In genomic region chr5:53580547-53580946, GRCh38 we compare ENCODE assay signal across 29 cellular contexts.
"Had no signal": no experiment of that assay in that cellular context is flagged by ENCODE, and none has a peak within 500 bp of the region (broad histone marks: within the 10 kb centered on the region; RNA-seq: fewer than 3 reads in every experiment).

No MANE protein-coding gene starts in this region.

- H3K4me3 ChIP-seq: neural progenitor cell, ovary, psoas muscle, right lobe of liver, sigmoid colon, suprapubic skin, testis, tibial artery, transverse colon, upper lobe of right lung, uterus had no signal

- H3K4me1 ChIP-seq: parathyroid adenoma, suprapubic skin, testis, upper lobe of right lung, uterus had no signal

- H3K27ac ChIP-seq: neural progenitor cell, ovary, parathyroid adenoma, psoas muscle, right lobe of liver, sigmoid colon, suprapubic skin, testis, tibial artery, transverse colon, upper lobe of right lung, uterus had no signal

- FAIRE-seq: small intestine had no signal

- H3K4me1 Mint-ChIP-seq: neural progenitor cell had no signal

- H3K36me3 ChIP-seq: neural progenitor cell, ovary, right lobe of liver, sigmoid colon, suprapubic skin, tibial artery, transverse colon, upper lobe of right lung, uterus had no signal

- H3K9me3 ChIP-seq: ovary, psoas muscle, right lobe of liver, sigmoid colon, suprapubic skin, testis, tibial artery, transverse colon, upper lobe of right lung, uterus had no signal

- H3K27ac Mint-ChIP-seq: natural killer cell; nephron; neural progenitor cell; progenitor cell of endocrine pancreas; stimulated activated memory B cell treated with anti-CD40 and anti-IgM and Interleukin-4, amounts not matched to agents 10 μg/mL and 1 μg/mL and 100 μg/mL, for 72 hours; stimulated activated naive CD8-positive, alpha-beta T cell treated with anti-CD3 and anti-CD28 coated beads, Interleukin-15, amount 100 ng/mL, for 72 hours; type B pancreatic cell had no signal

- ATAC-seq: natural killer cell; psoas muscle; right cardiac atrium; right lobe of liver; stimulated activated memory B cell treated with anti-CD40 and anti-IgM and Interleukin-4, amounts not matched to agents 10 μg/mL and 1 μg/mL and 100 μg/mL, for 72 hours; stimulated activated naive CD8-positive, alpha-beta T cell treated with anti-CD3 and anti-CD28 coated beads, Interleukin-15, amount 100 ng/mL, for 72 hours; stimulated activated naive CD8-positive, alpha-beta T cell treated with anti-CD3 and anti-CD28 coated beads, Interleukin-15, Interleukin-2, amounts not matched to agents 100 U/mL and 50 U/mL, for 24 hours; upper lobe of right lung had no signal

- DNase-seq: natural killer cell; occipital lobe; ovary; posterior cingulate gyrus; psoas muscle; right cardiac atrium; right lobe of liver; sigmoid colon; small intestine; stimulated activated CD4-positive, alpha-beta T cell treated with anti-CD3 and anti-CD28 coated beads, Interleukin-15, amount 100 ng/mL, for 24 hours; stimulated activated CD4-positive, alpha-beta T cell treated with anti-CD3 and anti-CD28 coated beads, Interleukin-2, amount 100 ng/mL, for 24 hours; stimulated activated CD4-positive, alpha-beta T cell treated with anti-CD3 and anti-CD28 coated beads, Interleukin-2, amount 100 ng/mL, for 48 hours; stimulated activated CD4-positive, alpha-beta T cell treated with anti-CD3 and anti-CD28 coated beads, Interleukin-4, amount 100 ng/mL, for 24 hours; stimulated activated naive CD4-positive, alpha-beta T cell; stimulated activated naive CD8-positive, alpha-beta T cell treated with anti-CD3 and anti-CD28 coated beads, Interleukin-15, amount 100 ng/mL, for 72 hours; stimulated activated naive CD8-positive, alpha-beta T cell treated with anti-CD3 and anti-CD28 coated beads, Interleukin-15, Interleukin-2, amounts not matched to agents 100 U/mL and 50 U/mL, for 24 hours; substantia nigra; testis; tibial artery; transverse colon; upper lobe of right lung; uterus had no signal

- H3K4me3 Mint-ChIP-seq: natural killer cell; nephron; neural progenitor cell; stimulated activated memory B cell treated with anti-CD40 and anti-IgM and Interleukin-4, amounts not matched to agents 10 μg/mL and 1 μg/mL and 100 μg/mL, for 72 hours; stimulated activated naive CD8-positive, alpha-beta T cell treated with anti-CD3 and anti-CD28 coated beads, Interleukin-15, amount 100 ng/mL, for 72 hours; type B pancreatic cell had no signal

- H3K27me3 Mint-ChIP-seq: progenitor cell of endocrine pancreas; stimulated activated memory B cell treated with anti-CD40 and anti-IgM and Interleukin-4, amounts not matched to agents 10 μg/mL and 1 μg/mL and 100 μg/mL, for 72 hours; stimulated activated naive CD8-positive, alpha-beta T cell treated with anti-CD3 and anti-CD28 coated beads, Interleukin-15, amount 100 ng/mL, for 72 hours; type B pancreatic cell had no signal

- H3K36me3 Mint-ChIP-seq: natural killer cell had no signal

- H3K9me3 Mint-ChIP-seq: natural killer cell; nephron; stimulated activated memory B cell treated with anti-CD40 and anti-IgM and Interleukin-4, amounts not matched to agents 10 μg/mL and 1 μg/mL and 100 μg/mL, for 72 hours; stimulated activated naive CD8-positive, alpha-beta T cell treated with anti-CD3 and anti-CD28 coated beads, Interleukin-15, amount 100 ng/mL, for 72 hours had no signal
